In genomic region chr4:87423313-87424031, GRCh38 we compare ENCODE assay signal across 8 cellular contexts. TPM values are rescaled to one million over a fixed set of nuclear protein-coding genes. Genes with fewer than 3 reads are reported as not detected.
A peak's percentile ranks its signal among the peaks of the same experiment; 100 is the strongest.
DNase-seq lines count a peak whose midpoint lies in the region; ATAC-seq and TF ChIP-seq lines count a peak whose summit lies in the region.

No MANE protein-coding gene starts in this region.

- DNase-seq in HAP-1 (ENCODE audit: low spot score in 2 of 2), result no peak
- DNase-seq in T-cell, result no peak
- DNase-seq in foreskin fibroblast, result peak in 1 of 2 donors; percentile 30
- no peak for DNase-seq in sigmoid colon
- DNase-seq in NCI-H128 (lab: John Stamatoyannopoulos, UW; ENCODE audit: unreplicated experiment), result no peak

- ATAC-seq in T-cell (replicated peaks in 1 of 4) (no peak), HG02981 (IDR thresholded peaks at IDR 0.05; ENCODE audit: unreplicated experiment) (no peak), HG03025 (IDR thresholded peaks at IDR 0.05; ENCODE audit: low FRiP score, unreplicated experiment) (no peak)

- peaks cover 47 to 54% (median 51%) of the 10 kb centered on the region in 3 donors for H3K4me1 Mint-ChIP-seq in T-cell

- H3K27ac Mint-ChIP-seq in T-cell, result peak overlapping the region; percentile 31 to 71

- no peaks in the 10 kb centered on the region for H3K36me3 Mint-ChIP-seq in T-cell

- H3K36me3 ChIP-seq in HAP-1 (replicated peaks) (no peaks in the 10 kb centered on the region), sigmoid colon (no peaks in the 10 kb centered on the region)

- H3K27ac ChIP-seq in C4-2B (peak overlapping the region; percentile 93), sigmoid colon (peak overlapping the region in 3 of 4 donors; percentile 85 to 95 (median 92))

- 0 out of 2 replicates have a peak, but pooled peaks cover 2% of the 10 kb centered on the region for H3K9me3 ChIP-seq in HAP-1
- no peaks in the 10 kb centered on the region for H3K9me3 ChIP-seq in sigmoid colon

- no peak for TF ChIP-seq POLR2A in sigmoid colon (IDR thresholded peaks at IDR 0.05)

- peak overlapping the region; percentile 58 for H3K4me3 ChIP-seq in HAP-1
- peak overlapping the region; percentile 77 to 99 for H3K4me3 ChIP-seq in foreskin fibroblast (ENCODE audit: low read depth in 1 of 2, low read length in 2 of 2)
- peak overlapping the region; percentile 67 to 91 (median 74) for H3K4me3 ChIP-seq in sigmoid colon

- in situ Hi-C loops in HAP-1 (cut with MboI; ENCODE audit: low sequenced_read_pairs), result no loop called here

- no peak for TF ChIP-seq EP300 in sigmoid colon (IDR thresholded peaks at IDR 0.05)

- CTCF ChIA-PET in T-cell (lab: Charles Lee), result interaction anchor here (0.9 to 3.0 kb wide), 5 partner anchors 32 to 48 kb away, joined by 3 to 30 read pairs (median 9); partner anchors contain the start of gene HSD17B11 (in 2 of the 2)

- peaks cover 34% of the 10 kb centered on the region for H3K4me1 ChIP-seq in HAP-1
- H3K4me1 ChIP-seq in sigmoid colon, result peaks cover 0 to 31% (median 30%) of the 10 kb centered on the region in 4 donors

- TF ChIP-seq CTCF in C4-2B (conservative IDR thresholded peaks at IDR 0.05), result peak; percentile 23
- no peak for TF ChIP-seq CTCF in foreskin fibroblast (IDR thresholded peaks at IDR 0.05; ENCODE audit: low read depth, low read length)
- TF ChIP-seq CTCF in sigmoid colon (IDR thresholded peaks at IDR 0.05), result no peak

- H3K27me3 ChIP-seq in HAP-1 (ENCODE audit: low read depth) (no peaks in the 10 kb centered on the region), sigmoid colon (no peaks in the 10 kb centered on the region)

- peak overlapping the region; percentile 95 to 99 (median 99) for H3K4me3 Mint-ChIP-seq in T-cell

- intact Hi-C loops in sigmoid colon (cut with DNase I), result loop anchor here (5.0 to 10.0 kb wide), 3 partner anchors 44 to 119 kb away; no protein-coding TSS in a partner anchor

- POLR2A ChIA-PET in T-cell (lab: Charles Lee), result interaction anchor here (0.6 to 1.6 kb wide), 5 partner anchors 32 to 298 kb away, joined by 3 to 13 read pairs (median 5); partner anchors contain the start of gene HSD17B11 (in 1 of the 2)

- WGBS in sigmoid colon, 2 donors, result 7 to 24% methylated on average over 3 of the region's 3 CpGs

- no peaks in the 10 kb centered on the region for H3K9me3 Mint-ChIP-seq in T-cell

- no peaks in the 10 kb centered on the region for H3K27me3 Mint-ChIP-seq in T-cell

RNA-seq across cellular contexts. Expression of gene NUDT9, which starts 1.1 kb away (rescaled TPM):
- total RNA-seq in T-cell (10 to 100 TPM; 10.1 to 18.0 (median 13.9) TPM), sigmoid colon (10 to 100 TPM; 12.4 to 25.2 (median 22.7) TPM)
- polyA plus RNA-seq in sigmoid colon, result 10 to 100 TPM; 27.0 to 53.1 (median 33.5) TPM

RNA-seq across cellular contexts. Expression of gene HSD17B11, which starts 32.5 kb away (rescaled TPM):
- total RNA-seq in T-cell (10 to 100 TPM; 38.0 to 57.7 (median 51.2) TPM), sigmoid colon (10 to 100 TPM; 57.3 to 97.6 (median 70.3) TPM)
- polyA plus RNA-seq in sigmoid colon, result 100 to 1,000 TPM; 139 to 145 (median 142) TPM
